In genomic region chr12:78483767-78484315, GRCh38 we compare ENCODE assay signal across 28 cellular contexts.
DNase-seq lines count a peak whose midpoint lies in the region; ATAC-seq and TF ChIP-seq lines count a peak whose summit lies in the region.
"Had no signal": no experiment of that assay in that cellular context is flagged by ENCODE, and none has a peak within 500 bp of the region (broad histone marks: within the 10 kb centered on the region; RNA-seq: fewer than 3 reads in every experiment).

No MANE protein-coding gene starts in this region.

- DNase-seq in NCI-H1105 (lab: John Stamatoyannopoulos, UW) (peak; percentile 90), NCI-H187 treated with DMSO at 0.1 percent for 48 hours (lab: John Stamatoyannopoulos, UW) (peak; percentile 20), NCI-H446 treated with DMSO at 0.1 percent for 48 hours (lab: John Stamatoyannopoulos, UW) (peak; percentile 16), lower lobe of right lung (no peak), H4 (ENCODE audit: low spot score) (no peak)
- DNase-seq: activated CD4-positive, CD25-positive, alpha-beta regulatory T cell; activated gamma-delta T cell; activated naive CD8-positive, alpha-beta T cell treated with anti-CD3 and anti-CD28 coated beads, Interleukin-2, amount 10 ng/mL, durations not matched to agents 7 days and 5 days; activated T-cell treated with anti-CD3 and anti-CD28 coated beads, Interleukin-2, amount 50 U/mL, for 4 hours; erythroblast; H7; immature natural killer cell; KBM-7; left cardiac atrium; mammary epithelial cell; mucosa of descending colon; natural killer cell; NCI-H1436 treated with DMSO at 0.1 percent for 48 hours; Right ventricle myocardium superior; stimulated activated naive B cell treated with anti-CD40 and anti-IgM and Interleukin-4, amounts not matched to agents 10 μg/mL and 1 μg/mL and 100 μg/mL, for 72 hours; upper lobe of right lung had no signal

- no peaks in the 10 kb centered on the region for H3K9me3 ChIP-seq in lower lobe of right lung
- H3K9me3 ChIP-seq: BLaER1, mucosa of descending colon, suprapubic skin, upper lobe of right lung had no signal

- no peak overlapping the region for H3K27ac ChIP-seq in lower lobe of right lung
- H3K27ac ChIP-seq: BLaER1, HL-60, suprapubic skin, upper lobe of right lung had no signal

- no peak overlapping the region for H3K4me3 ChIP-seq in lower lobe of right lung
- H3K4me3 ChIP-seq: BLaER1, mucosa of descending colon, suprapubic skin, upper lobe of right lung had no signal

- H3K27me3 ChIP-seq in lower lobe of right lung (ENCODE audit: low read depth): no peaks in the 10 kb centered on the region
- H3K27me3 ChIP-seq: BLaER1, suprapubic skin, upper lobe of right lung had no signal

- TF ChIP-seq CTCF in lower lobe of right lung (IDR thresholded peaks at IDR 0.05): no peak

- intact Hi-C loops in lower lobe of right lung (cut with DNase I): no loop called here

- ATAC-seq in lower lobe of right lung: peak; percentile 15 to 79
- no peak for ATAC-seq in GM21529 (IDR thresholded peaks at IDR 0.05; ENCODE audit: unreplicated experiment)
- no peak for ATAC-seq in HG03457 (IDR thresholded peaks at IDR 0.05; ENCODE audit: unreplicated experiment)
- ATAC-seq: activated T-cell treated with anti-CD3 and anti-CD28 coated beads, Interleukin-2, amount 50 U/mL, for 4 hours; left cardiac atrium; mucosa of descending colon; natural killer cell; Panc1; SK-N-SH treated with all-trans-retinoic acid at 6 μM for 48 hours; stimulated activated naive B cell treated with anti-CD40 and anti-IgM and Interleukin-4, amounts not matched to agents 10 μg/mL and 1 μg/mL and 100 μg/mL, for 72 hours; upper lobe of right lung had no signal

- no peaks in the 10 kb centered on the region for H3K4me1 ChIP-seq in lower lobe of right lung
- H3K4me1 ChIP-seq: BLaER1, suprapubic skin, upper lobe of right lung had no signal

- H3K36me3 ChIP-seq in lower lobe of right lung: no peaks in the 10 kb centered on the region
- H3K36me3 ChIP-seq: BLaER1, suprapubic skin, upper lobe of right lung had no signal

Comparison
In these comparisons a context has a peak if more than half of its experiments do, and no peak if none do; other contexts are left out.
1. DNase-seq: peak in NCI-H1105 (single experiment), NCI-H187 treated with DMSO at 0.1 percent for 48 hours (single experiment) and NCI-H446 treated with DMSO at 0.1 percent for 48 hours (single experiment); none in lower lobe of right lung (single experiment) and H4 (single experiment).
2. ATAC-seq: peak in lower lobe of right lung (2 of 2); none in GM21529 (single experiment) and HG03457 (single experiment).